8 cellular contexts compared by ENCODE assay signal in genomic region chr3:180036092-180036677, GRCh38. TPM values are rescaled to one million over a fixed set of nuclear protein-coding genes. Genes with fewer than 3 reads are reported as not detected.
DNase-seq lines count a peak whose midpoint lies in the region; ATAC-seq and TF ChIP-seq lines count a peak whose summit lies in the region.

No MANE protein-coding gene starts in this region.

- DNase-seq in CD4-positive, alpha-beta memory T cell = no peak
- DNase-seq in GM19238 (ENCODE audit: insufficient read length, low spot score) (peak; percentile 7), WTC11 (ENCODE audit: low spot score) (peak; percentile 40), DMS79 treated with DMSO at 0.1 percent for 48 hours (lab: John Stamatoyannopoulos, UW) (no peak), right lobe of liver (no peak), occipital lobe (lab: John Stamatoyannopoulos, UW) (no peak)
- no peak for DNase-seq in naive thymus-derived CD8-positive, alpha-beta T cell

- peaks cover 5 to 16% (median 12%) of the 10 kb centered on the region in 4 donors for H3K4me1 Mint-ChIP-seq in CD4-positive, alpha-beta memory T cell
- H3K4me1 Mint-ChIP-seq in WTC11 = peaks cover 54% of the 10 kb centered on the region
- H3K4me1 Mint-ChIP-seq in naive thymus-derived CD8-positive, alpha-beta T cell = peaks cover 6 to 19% (median 12%) of the 10 kb centered on the region in 4 donors

- intact Hi-C loops in CD4-positive, alpha-beta memory T cell (cut with micrococcal nuclease) = no loop called here
- intact Hi-C loops in right lobe of liver (cut with DNase I) = no loop called here

- POLR2A ChIA-PET in CD4-positive, alpha-beta memory T cell (lab: Charles Lee; ENCODE audit: partially characterized antibody) = no interaction called here
- POLR2A ChIA-PET in WTC11 (lab: Charles Lee) = interaction anchor here (0.6 to 1.6 kb wide), 3 partner anchors 34 to 566 kb away, joined by 3 read pairs; partner anchors contain the start of gene TTC14
- POLR2A ChIA-PET in naive thymus-derived CD8-positive, alpha-beta T cell (lab: Charles Lee) = no interaction called here

- H3K36me3 ChIP-seq in CD4-positive, alpha-beta memory T cell (ENCODE audit: insufficient read depth, low read length) = no peaks in the 10 kb centered on the region
- H3K36me3 ChIP-seq in right lobe of liver = no peaks in the 10 kb centered on the region

- peaks cover 31% of the 10 kb centered on the region in 2 donors for H3K27me3 Mint-ChIP-seq in CD4-positive, alpha-beta memory T cell
- peaks cover 13% of the 10 kb centered on the region for H3K27me3 Mint-ChIP-seq in WTC11 (ENCODE audit: low read depth)
- H3K27me3 Mint-ChIP-seq in naive thymus-derived CD8-positive, alpha-beta T cell = peaks cover 42 to 83% (median 44%) of the 10 kb centered on the region in 5 donors

- H3K9me3 Mint-ChIP-seq in CD4-positive, alpha-beta memory T cell = peaks cover 0 to 9% (median 4%) of the 10 kb centered on the region in 8 donors
- no peaks in the 10 kb centered on the region for H3K9me3 Mint-ChIP-seq in WTC11
- H3K9me3 Mint-ChIP-seq in naive thymus-derived CD8-positive, alpha-beta T cell = peaks cover 0 to 7% (median 0%) of the 10 kb centered on the region in 9 donors

- H3K9me3 ChIP-seq in CD4-positive, alpha-beta memory T cell (ENCODE audit: control insufficient read depth in 1 of 2, low read length in 2 of 2) = no peaks in the 10 kb centered on the region
- H3K9me3 ChIP-seq in right lobe of liver = no peaks in the 10 kb centered on the region

- H3K4me3 ChIP-seq in CD4-positive, alpha-beta memory T cell (ENCODE audit: low read length in 2 of 2) = no peak overlapping the region
- no peak overlapping the region for H3K4me3 ChIP-seq in right lobe of liver

- peak overlapping the region in 7 of 8 donors; percentile 48 to 82 (median 73) for H3K4me3 Mint-ChIP-seq in CD4-positive, alpha-beta memory T cell
- peak overlapping the region; percentile 97 for H3K4me3 Mint-ChIP-seq in WTC11
- H3K4me3 Mint-ChIP-seq in naive thymus-derived CD8-positive, alpha-beta T cell = peak overlapping the region; percentile 4 to 82 (median 66)

- H3K27ac ChIP-seq in CD4-positive, alpha-beta memory T cell (ENCODE audit: low read depth, low read length) = no peak overlapping the region
- no peak overlapping the region for H3K27ac ChIP-seq in right lobe of liver

- TF ChIP-seq POLR2A in right lobe of liver (IDR thresholded peaks at IDR 0.05) = no peak

- peaks cover 5% of the 10 kb centered on the region for H3K4me1 ChIP-seq in CD4-positive, alpha-beta memory T cell (ENCODE audit: insufficient read depth, low read length)
- no peaks in the 10 kb centered on the region for H3K4me1 ChIP-seq in right lobe of liver

- CTCF ChIA-PET in CD4-positive, alpha-beta memory T cell (lab: Charles Lee; ENCODE audit: partially characterized antibody) = no interaction called here
- CTCF ChIA-PET in WTC11 (lab: Charles Lee) = interaction anchor here (0.8 to 1.6 kb wide), 2 partner anchors 107 to 386 kb away, joined by 3 to 5 read pairs; no protein-coding TSS in a partner anchor

- peaks cover 8% of the 10 kb centered on the region for H3K27me3 ChIP-seq in CD4-positive, alpha-beta memory T cell (ENCODE audit: insufficient read depth, low read length)
- no peaks in the 10 kb centered on the region for H3K27me3 ChIP-seq in right lobe of liver

- no peaks in the 10 kb centered on the region for H3K36me3 Mint-ChIP-seq in CD4-positive, alpha-beta memory T cell
- H3K36me3 Mint-ChIP-seq in WTC11 = no peaks in the 10 kb centered on the region
- H3K36me3 Mint-ChIP-seq in naive thymus-derived CD8-positive, alpha-beta T cell = peaks cover 0 to 4% (median 0%) of the 10 kb centered on the region in 3 donors

- 5% methylated on average over 16 of the region's 16 CpGs for WGBS in right lobe of liver (ENCODE audit: insufficient coverage, low coverage, low lambda C conversion rate, missing lambda C conversion rate)

- TF ChIP-seq CTCF in WTC11 (IDR thresholded peaks at IDR 0.05) (no peak), right lobe of liver (IDR thresholded peaks at IDR 0.05) (no peak)

- peak; percentile 56 for ATAC-seq in HG03175 (IDR thresholded peaks at IDR 0.05; ENCODE audit: unreplicated experiment)
- ATAC-seq in WTC11 = peak; percentile 11
- ATAC-seq in naive thymus-derived CD8-positive, alpha-beta T cell = no peak
- no peak for ATAC-seq in right lobe of liver

- no peak overlapping the region for H3K27ac Mint-ChIP-seq in CD4-positive, alpha-beta memory T cell
- peak overlapping the region; percentile 97 for H3K27ac Mint-ChIP-seq in WTC11
- H3K27ac Mint-ChIP-seq in naive thymus-derived CD8-positive, alpha-beta T cell = no peak overlapping the region

TF ChIP-seq in WTC11, 78 proteins besides CTCF, POLR2A, EP300 and RAD21 (continues in another document):
- TF ChIP-seq NFE2L1 (CRISPR knock-in tag; IDR thresholded peaks at IDR 0.05) = no peak
- TF ChIP-seq CDX4 (CRISPR knock-in tag; IDR thresholded peaks at IDR 0.05; ENCODE audit: borderline replicate concordance) = no peak
- TF ChIP-seq GABPB1 (CRISPR knock-in tag; IDR thresholded peaks at IDR 0.05) = no peak
- TF ChIP-seq ZNF121 (CRISPR knock-in tag; IDR thresholded peaks at IDR 0.05) = no peak
- TF ChIP-seq ARID4B (CRISPR knock-in tag; IDR thresholded peaks at IDR 0.05; ENCODE audit: borderline replicate concordance) = no peak
- TF ChIP-seq MAX (CRISPR knock-in tag; IDR thresholded peaks at IDR 0.05) = no peak
- no peak for TF ChIP-seq ZNF425 (CRISPR knock-in tag; conservative IDR thresholded peaks at IDR 0.05)

RNA-seq across cellular contexts. Expression of gene PEX5L, which starts 0.6 kb away (rescaled TPM):
- total RNA-seq in CD4-positive, alpha-beta memory T cell = not detected
- polyA plus RNA-seq in CD4-positive, alpha-beta memory T cell = under 1 TPM in 1 of 2 donors, not detected in 1; 0.06 TPM
- 3.2 to 4.5 TPM (median 4.0 TPM) in 3 replicates for total RNA-seq in WTC11 (2021)
- total RNA-seq in naive thymus-derived CD8-positive, alpha-beta T cell = not detected
- under 1 TPM in 2 of 3 donors, not detected in 1; 0.03 to 0.26 TPM for polyA plus RNA-seq in naive thymus-derived CD8-positive, alpha-beta T cell
- total RNA-seq in right lobe of liver = not detected
- total RNA-seq in occipital lobe = 49.6 TPM

Comparison
In these comparisons a context has a peak if more than half of its experiments do, and no peak if none do; other contexts are left out.
1. DNase-seq: peak in GM19238 (single experiment) and WTC11 (single experiment); none in CD4-positive, alpha-beta memory T cell (0 of 5), naive thymus-derived CD8-positive, alpha-beta T cell (0 of 10), DMS79 treated with DMSO at 0.1 percent for 48 hours (single experiment), right lobe of liver (0 of 3) and occipital lobe (single experiment).
2. ATAC-seq: peak in HG03175 (single experiment) and WTC11 (single experiment); none in naive thymus-derived CD8-positive, alpha-beta T cell (0 of 2) and right lobe of liver (0 of 4).
3. Peak in every context shown above with its lines, with median percentiles within 50 percentile points of each other: H3K4me3 Mint-ChIP-seq.